Comparison of ENCODE assay signal across 8 cellular contexts in genomic region chr11:66313321-66314185, GRCh38. TPM values are rescaled to one million over a fixed set of nuclear protein-coding genes. Genes with fewer than 3 reads are reported as not detected.
DNase-seq lines count a peak whose midpoint lies in the region; ATAC-seq and TF ChIP-seq lines count a peak whose summit lies in the region.

No MANE protein-coding gene starts in this region.

- peak overlapping the region; percentile 67 for H3K4me2 ChIP-seq in parathyroid adenoma (ENCODE audit: low read length)

- H3K9ac ChIP-seq in parathyroid adenoma: no peak overlapping the region

- no peaks in the 10 kb centered on the region for H3K36me3 ChIP-seq in parathyroid adenoma (ENCODE audit: control insufficient read depth, insufficient read depth, low read length)

- TF ChIP-seq CTCF in fibroblast of the aortic adventitia (IDR thresholded peaks at IDR 0.05; ENCODE audit: insufficient read depth, low read length): peak; percentile 46
- TF ChIP-seq CTCF in parathyroid adenoma (IDR thresholded peaks at IDR 0.05): no peak

- H3K4me1 ChIP-seq in parathyroid adenoma: peaks cover 2% of the 10 kb centered on the region

- no peaks in the 10 kb centered on the region for H3K79me2 ChIP-seq in parathyroid adenoma

- peak overlapping the region; percentile 98 for H3K4me3 ChIP-seq in fibroblast of the aortic adventitia (ENCODE audit: low read depth, low read length)
- H3K4me3 ChIP-seq in parathyroid adenoma (ENCODE audit: low read depth, low read length): peak overlapping the region; percentile 45

- H3K27me3 ChIP-seq in parathyroid adenoma (ENCODE audit: control insufficient read depth, insufficient read depth, low read length): no peaks in the 10 kb centered on the region

- ATAC-seq in SK-N-SH treated with all-trans-retinoic acid at 6 μM for 48 hours (peak; percentile 26; the same call in 2 of the 3 replicates), HG02588 (IDR thresholded peaks at IDR 0.05; ENCODE audit: unreplicated experiment) (no peak)

- no peaks in the 10 kb centered on the region for H3K9me3 ChIP-seq in parathyroid adenoma (ENCODE audit: control insufficient read depth, low read length)

- peak overlapping the region; percentile 69 for H3K27ac ChIP-seq in parathyroid adenoma

- peak; percentile 75 for DNase-seq in D341Med (ENCODE audit: low spot score)
- peak; percentile 50 for DNase-seq in fibroblast of the aortic adventitia (ENCODE audit: low read depth)
- no peak for DNase-seq in hypothalamus (lab: John Stamatoyannopoulos, UW)
- no peak for DNase-seq in stimulated activated naive CD4-positive, alpha-beta T cell treated with Interleukin-2 at 50 U/mL for 16 hours (lab: John Stamatoyannopoulos, UW)
- no peak for DNase-seq in NCI-H345 (lab: John Stamatoyannopoulos, UW)

- H2AFZ ChIP-seq in parathyroid adenoma: peak overlapping the region; percentile 75

TF ChIP-seq in SK-N-SH treated with all-trans-retinoic acid at 6 μM for 48 hours, 23 proteins besides CTCF, POLR2A, EP300 and RAD21:
- TF ChIP-seq CSDC2 (CRISPR knock-in tag; IDR thresholded peaks at IDR 0.05): no peak
- no peak for TF ChIP-seq SNAI2 (CRISPR knock-in tag; IDR thresholded peaks at IDR 0.05)
- peak; percentile 76; the same call in 1 of the 2 replicates for TF ChIP-seq TCF4 (CRISPR knock-in tag; IDR thresholded peaks at IDR 0.05; ENCODE audit: borderline replicate concordance)

RNA-seq across cellular contexts. Expression of gene CD248, which starts 3.3 kb away (rescaled TPM):
- total RNA-seq in fibroblast of the aortic adventitia (ENCODE audit: low replicate concordance): 99.1 and 193 TPM in 2 replicates

RNA-seq across cellular contexts. Expression of gene TMEM151A, which starts 21.9 kb away (rescaled TPM):
- 0.27 and 0.41 TPM in 2 replicates for total RNA-seq in fibroblast of the aortic adventitia (ENCODE audit: low replicate concordance)

RNA-seq across cellular contexts. Expression of gene RIN1, which starts 22.7 kb away (rescaled TPM):
- total RNA-seq in fibroblast of the aortic adventitia (ENCODE audit: low replicate concordance): 10.1 and 45.3 TPM in 2 replicates

RNA-seq across cellular contexts. Expression of gene YIF1A, which starts 24.6 kb away (rescaled TPM):
- total RNA-seq in fibroblast of the aortic adventitia (ENCODE audit: low replicate concordance): 35.0 and 119 TPM in 2 replicates

RNA-seq across cellular contexts. Expression of gene BRMS1, which starts 31.4 kb away (rescaled TPM):
- total RNA-seq in fibroblast of the aortic adventitia (ENCODE audit: low replicate concordance): 22.6 and 38.5 TPM in 2 replicates

Comparison
In these comparisons a context has a peak if more than half of its experiments do, and no peak if none do; other contexts are left out.
1. DNase-seq: peak in D341Med (single experiment) and fibroblast of the aortic adventitia (single experiment); none in hypothalamus (0 of 51), stimulated activated naive CD4-positive, alpha-beta T cell treated with Interleukin-2 at 50 U/mL for 16 hours (single experiment) and NCI-H345 (single experiment).